8 cellular contexts compared by ENCODE assay signal in genomic region chr12:42589465-42590323, GRCh38. TPM values are rescaled to one million over a fixed set of nuclear protein-coding genes. Genes with fewer than 3 reads are reported as not detected.
DNase-seq lines count a peak whose midpoint lies in the region; ATAC-seq and TF ChIP-seq lines count a peak whose summit lies in the region.

TSS of gene PRICKLE1 (minus strand) at chr12:42589746. CDS start at chr12:42472516, 117,230 bp downstream.

- no peaks in the 10 kb centered on the region for H3K36me3 Mint-ChIP-seq in brain

- H3K9me2 ChIP-seq in OCI-LY1 (ENCODE audit: low read depth, low read length), result no peaks in the 10 kb centered on the region

- no peaks in the 10 kb centered on the region for H3K9me3 ChIP-seq in OCI-LY1 (ENCODE audit: low read length)
- no peaks in the 10 kb centered on the region for H3K9me3 ChIP-seq in skeletal muscle satellite cell (replicated peaks; ENCODE audit: low read length)

- H3K36me3 ChIP-seq in OCI-LY1 (ENCODE audit: insufficient read depth, low read length) (no peaks in the 10 kb centered on the region), skeletal muscle satellite cell (ENCODE audit: insufficient read depth, low read length) (no peaks in the 10 kb centered on the region)

- H3K4me2 ChIP-seq in OCI-LY1 (ENCODE audit: low read length) (peak within 1 kb of the TSS; percentile 85), skeletal muscle satellite cell (ENCODE audit: low read length) (peak within 1 kb of the TSS; percentile 96)

- no peaks in the 10 kb centered on the region for H3K79me2 ChIP-seq in OCI-LY1 (ENCODE audit: insufficient read depth, low read length)

- H3K27me3 Mint-ChIP-seq in brain, result peaks cover 17% of the 10 kb centered on the region

- ATAC-seq in GM18861 (IDR thresholded peaks at IDR 0.05; ENCODE audit: unreplicated experiment), result peak; percentile 70
- ATAC-seq in HG03025 (IDR thresholded peaks at IDR 0.05; ENCODE audit: low FRiP score, unreplicated experiment), result peak; percentile 82

- H3K4me1 ChIP-seq in OCI-LY1 (ENCODE audit: insufficient read depth, low read length, severe bottlenecking) (peaks cover 11% of the 10 kb centered on the region), skeletal muscle satellite cell (ENCODE audit: control insufficient read depth, insufficient read depth, low read length) (peaks cover 40% of the 10 kb centered on the region)

- H4K20me1 ChIP-seq in OCI-LY1 (ENCODE audit: insufficient read depth, low read length), result no peaks in the 10 kb centered on the region

- TF ChIP-seq CTCF in AG09309 (IDR thresholded peaks at IDR 0.05; ENCODE audit: control insufficient read depth, insufficient read depth, low read depth, low read length, missing control alignments) (no peak), OCI-LY1 (IDR thresholded peaks at IDR 0.05; ENCODE audit: low read length) (no peak), brain (conservative IDR thresholded peaks at IDR 0.05) (no peak)

- H3K27ac ChIP-seq in OCI-LY1 (ENCODE audit: low read depth, low read length, poor library complexity, severe bottlenecking), result no peak within 1 kb of the TSS

- DNase-seq in AG09309 (ENCODE audit: low read depth), result no peak
- peak; percentile 85 for DNase-seq in iPS-NIHi11 (ENCODE audit: low spot score)
- DNase-seq in COR-L47 (lab: John Stamatoyannopoulos, UW), result no peak

- H3K4me1 Mint-ChIP-seq in brain, result peaks cover 45% of the 10 kb centered on the region

- H3K9ac ChIP-seq in OCI-LY1 (ENCODE audit: low read length) (peak within 1 kb of the TSS; percentile 48; the same call in 1 of the 2 replicates), skeletal muscle satellite cell (ENCODE audit: low read depth, low read length) (peak within 1 kb of the TSS; percentile 85)

- peak within 1 kb of the TSS; percentile 1 to 90 (median 85) for H3K27ac Mint-ChIP-seq in brain

- peaks cover 0 to 4% (median 0%) of the 10 kb centered on the region in 5 experiments for H3K9me3 Mint-ChIP-seq in brain

- H3K4me3 Mint-ChIP-seq in brain, result peak within 1 kb of the TSS; percentile 86 to 93 (median 89)

- H3F3A ChIP-seq in OCI-LY1 (ENCODE audit: insufficient read depth, low read length), result no peaks in the 10 kb centered on the region

- H2AFZ ChIP-seq in OCI-LY1 (ENCODE audit: low read length), result no peak within 1 kb of the TSS

- peak within 1 kb of the TSS; percentile 91 for H3K4me3 ChIP-seq in AG09309 (ENCODE audit: control insufficient read depth, low read depth, low read length)
- peak within 1 kb of the TSS; percentile 66 for H3K4me3 ChIP-seq in OCI-LY1 (ENCODE audit: low read depth, low read length, poor library complexity, severe bottlenecking)
- H3K4me3 ChIP-seq in skeletal muscle satellite cell (ENCODE audit: low read length), result peak within 1 kb of the TSS; percentile 93

- H3K27me3 ChIP-seq in OCI-LY1 (ENCODE audit: insufficient read depth, low read length) (peaks cover 3% of the 10 kb centered on the region; the same call in 1 of the 2 replicates), skeletal muscle satellite cell (ENCODE audit: control insufficient read depth, insufficient read depth, low read length) (peaks cover 20% of the 10 kb centered on the region)

RNA-seq across cellular contexts. Expression of gene PRICKLE1, which starts in this region (rescaled TPM):
- polyA plus RNA-seq in brain (ENCODE audit: insufficient read depth, low read depth, low replicate concordance), result 2.9 TPM
- total RNA-seq in skeletal muscle satellite cell (2012; rRNA removed), result 14.4 and 17.5 TPM in 2 replicates
